In genomic region chr2:149038442-149039212, GRCh38 we compare ENCODE assay signal across 8 cellular contexts. TPM values are rescaled to one million over a fixed set of nuclear protein-coding genes. Genes with fewer than 3 reads are reported as not detected.
DNase-seq lines count a peak whose midpoint lies in the region; ATAC-seq and TF ChIP-seq lines count a peak whose summit lies in the region.

A gene with protein sequence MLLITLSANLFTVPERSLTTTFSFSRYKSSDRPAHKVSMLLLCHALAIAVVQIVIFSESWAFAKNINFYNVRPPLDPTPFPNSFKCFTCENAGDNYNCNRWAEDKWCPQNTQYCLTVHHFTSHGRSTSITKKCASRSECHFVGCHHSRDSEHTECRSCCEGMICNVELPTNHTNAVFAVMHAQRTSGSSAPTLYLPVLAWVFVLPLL (plus strand): TSS chr2:149038699. CDS start chr2:149130949, 92,250 bp downstream.

- no peaks in the 10 kb centered on the region for H3K4me1 ChIP-seq in testis

- peak; percentile 38 for DNase-seq in Daoy (ENCODE audit: low read depth)
- DNase-seq in iPS-NIHi11 (ENCODE audit: low spot score): peak; percentile 81
- DNase-seq in testis: peak; percentile 52
- DNase-seq in cerebellar nuclear complex (lab: John Stamatoyannopoulos, UW): no peak
- DNase-seq in AG08396 (ENCODE audit: low spot score): no peak

- H3K4me3 ChIP-seq in SU-DHL-6 (ENCODE audit: insufficient read depth, low read length, poor library complexity, severe bottlenecking): peak within 1 kb of the TSS; percentile 75
- H3K4me3 ChIP-seq in testis: peak within 1 kb of the TSS; percentile 44 to 53

- no peaks in the 10 kb centered on the region for H3K36me3 ChIP-seq in SU-DHL-6 (ENCODE audit: low read length)
- H3K36me3 ChIP-seq in testis (ENCODE audit: low read depth, missing control alignments): no peaks in the 10 kb centered on the region

- peak; percentile 63 for ATAC-seq in GM19351 (IDR thresholded peaks at IDR 0.05; ENCODE audit: unreplicated experiment)
- peak; percentile 62 for ATAC-seq in HG03342 (IDR thresholded peaks at IDR 0.05; ENCODE audit: unreplicated experiment)

- H3K9me2 ChIP-seq in SU-DHL-6 (replicated peaks; ENCODE audit: insufficient read depth, low read length): no peaks in the 10 kb centered on the region

- 3 to 4% methylated on average over 15 to 52 of the region's 85 CpGs for WGBS in testis, 2 donors

- peak within 1 kb of the TSS; percentile 43 for H2AFZ ChIP-seq in SU-DHL-6 (ENCODE audit: low read depth, low read length, severe bottlenecking)

- no peak for TF ChIP-seq POLR2A in testis (IDR thresholded peaks at IDR 0.05)

- H3K79me2 ChIP-seq in SU-DHL-6 (ENCODE audit: insufficient read depth, low read length): peaks cover 57% of the 10 kb centered on the region

- H3K27ac ChIP-seq in SU-DHL-6 (ENCODE audit: low read depth, low read length) (peak within 1 kb of the TSS; percentile 95), testis (peak within 1 kb of the TSS in 1 of 2 donors; percentile 19)

- H4K20me1 ChIP-seq in SU-DHL-6 (ENCODE audit: low read depth, low read length): no peaks in the 10 kb centered on the region; the same call in 1 of the 2 replicates

- H3F3A ChIP-seq in SU-DHL-6 (ENCODE audit: insufficient read depth): peaks cover 39% of the 10 kb centered on the region

- H3K27me3 ChIP-seq in SU-DHL-6 (ENCODE audit: low read length): no peaks in the 10 kb centered on the region
- no peaks in the 10 kb centered on the region for H3K27me3 ChIP-seq in testis

- H3K9ac ChIP-seq in SU-DHL-6 (ENCODE audit: low read length): peak within 1 kb of the TSS; percentile 84

- TF ChIP-seq CTCF in SU-DHL-6 (IDR thresholded peaks at IDR 0.05; ENCODE audit: insufficient read depth, low read length, poor library complexity, severe bottlenecking): no peak
- no peak for TF ChIP-seq CTCF in testis (IDR thresholded peaks at IDR 0.05)

- peak within 1 kb of the TSS; percentile 94 for H3K4me2 ChIP-seq in SU-DHL-6 (ENCODE audit: low read depth, low read length, poor library complexity, severe bottlenecking)

- H3K9me3 ChIP-seq in SU-DHL-6 (ENCODE audit: insufficient read depth, low read length): no peaks in the 10 kb centered on the region
- H3K9me3 ChIP-seq in testis: no peaks in the 10 kb centered on the region

- intact Hi-C loops in testis (cut with DNase I; ENCODE audit: low total_unique reads): no loop called here

RNA-seq across cellular contexts. Expression of the gene that starts here (rescaled TPM):
- 8.0 and 10.2 TPM in 2 replicates for total RNA-seq in Daoy (2014; rRNA removed; shearing (Covaris generic))
- 10 to 100 TPM; 41.9 to 45.2 TPM for total RNA-seq in testis
- 53.0 TPM for polyA plus RNA-seq in testis (ENCODE audit: insufficient read depth, low read depth, low replicate concordance)

Comparison
In these comparisons a context has a peak if more than half of its experiments do, and no peak if none do; other contexts are left out.
1. DNase-seq: peak in Daoy (single experiment), iPS-NIHi11 (single experiment) and testis (single experiment); none in cerebellar nuclear complex (0 of 2) and AG08396 (single experiment).